ENCODE assay signal across 14 cellular contexts in the genomic region with DNA sequence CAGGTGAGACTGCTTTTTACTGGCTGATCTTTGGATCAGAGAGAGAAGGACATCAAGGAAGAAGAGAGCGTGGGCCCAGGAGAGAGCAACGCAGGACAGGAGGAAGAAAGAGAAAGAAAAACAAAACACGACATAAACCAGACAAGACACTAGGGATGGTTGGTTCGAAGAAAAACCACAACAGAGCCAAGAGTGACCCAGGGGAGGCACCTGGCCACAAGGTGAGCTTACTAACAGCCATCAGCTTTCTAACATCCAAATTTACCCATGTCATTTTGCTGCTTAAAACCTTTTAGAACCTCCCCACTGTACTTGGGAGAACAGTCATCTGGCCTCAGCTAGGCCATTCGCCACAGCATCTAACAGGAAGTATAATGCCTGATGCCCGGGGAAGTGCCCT. TPM values are rescaled to one million over a fixed set of nuclear protein-coding genes. Genes with fewer than 3 reads are reported as not detected.
A peak's percentile ranks its signal among the peaks of the same experiment; 100 is the strongest.
DNase-seq lines count a peak whose midpoint lies in the region; ATAC-seq and TF ChIP-seq lines count a peak whose summit lies in the region.
"Had no signal": no experiment of that assay in that cellular context is flagged by ENCODE, and none has a peak within 500 bp of the region (broad histone marks: within the 10 kb centered on the region; RNA-seq: fewer than 3 reads in every experiment).

No MANE protein-coding gene starts in this region.

- H3K36me3 Mint-ChIP-seq in activated CD8-positive, alpha-beta T cell treated with anti-CD3 and anti-CD28 coated beads for 36 hours (ENCODE audit: low read depth) = no peaks in the 10 kb centered on the region
- no peaks in the 10 kb centered on the region for H3K36me3 Mint-ChIP-seq in activated CD8-positive, alpha-beta T cell treated with anti-CD3 and anti-CD28 coated beads, Interleukin-2, amount 10 ng/mL, durations not matched to agents 7 days and 5 days (ENCODE audit: low read depth)
- H3K36me3 Mint-ChIP-seq: CD4-positive, alpha-beta memory T cell had no signal

- POLR2A ChIA-PET in activated CD8-positive, alpha-beta T cell treated with anti-CD3 and anti-CD28 coated beads for 36 hours (lab: Charles Lee) = no interaction called here
- POLR2A ChIA-PET in activated CD8-positive, alpha-beta T cell treated with anti-CD3 and anti-CD28 coated beads, Interleukin-2, amount 10 ng/mL, durations not matched to agents 7 days and 5 days (lab: Charles Lee) = no interaction called here

- CTCF ChIA-PET in activated CD8-positive, alpha-beta T cell treated with anti-CD3 and anti-CD28 coated beads for 36 hours (lab: Charles Lee) = no interaction called here
- CTCF ChIA-PET in activated CD8-positive, alpha-beta T cell treated with anti-CD3 and anti-CD28 coated beads, Interleukin-2, amount 10 ng/mL, durations not matched to agents 7 days and 5 days (lab: Charles Lee) = interaction anchor here (0.7 kb wide), 1 partner anchor 442 kb away, joined by 4 read pairs; no protein-coding TSS in a partner anchor

- H3K9me3 Mint-ChIP-seq in activated CD8-positive, alpha-beta T cell treated with anti-CD3 and anti-CD28 coated beads for 36 hours = no peaks in the 10 kb centered on the region
- no peaks in the 10 kb centered on the region for H3K9me3 Mint-ChIP-seq in activated CD8-positive, alpha-beta T cell treated with anti-CD3 and anti-CD28 coated beads, Interleukin-2, amount 10 ng/mL, durations not matched to agents 7 days and 5 days (ENCODE audit: insufficient read depth)
- H3K9me3 Mint-ChIP-seq in stimulated activated naive CD8-positive, alpha-beta T cell treated with anti-CD3 and anti-CD28 coated beads, Interleukin-15, amount 100 ng/mL, for 72 hours = no peaks in the 10 kb centered on the region
- H3K9me3 Mint-ChIP-seq: CD14-positive monocyte; CD4-positive, alpha-beta memory T cell; H9 had no signal

- DNase-seq in activated CD8-positive, alpha-beta T cell treated with anti-CD3 and anti-CD28 coated beads for 36 hours = peak; percentile 34
- no peak for DNase-seq in activated CD8-positive, alpha-beta T cell treated with anti-CD3 and anti-CD28 coated beads, Interleukin-2, amount 10 ng/mL, durations not matched to agents 7 days and 5 days
- DNase-seq in stimulated activated naive CD8-positive, alpha-beta T cell treated with anti-CD3 and anti-CD28 coated beads, Interleukin-15, amount 100 ng/mL, for 72 hours = no peak
- DNase-seq in stimulated activated naive CD8-positive, alpha-beta T cell treated with anti-CD3 and anti-CD28 coated beads, Interleukin-15, Interleukin-2, amounts not matched to agents 100 U/mL and 50 U/mL, for 24 hours = no peak
- peak; percentile 7 for DNase-seq in dermis blood vessel endothelial cell
- DNase-seq: 8988T; CD4-positive, alpha-beta memory T cell; DMS153; DMS79; GDM1; H9 had no signal

- no peak overlapping the region for H3K4me3 Mint-ChIP-seq in activated CD8-positive, alpha-beta T cell treated with anti-CD3 and anti-CD28 coated beads for 36 hours
- no peak overlapping the region for H3K4me3 Mint-ChIP-seq in activated CD8-positive, alpha-beta T cell treated with anti-CD3 and anti-CD28 coated beads, Interleukin-2, amount 10 ng/mL, durations not matched to agents 7 days and 5 days
- H3K4me3 Mint-ChIP-seq in stimulated activated naive CD8-positive, alpha-beta T cell treated with anti-CD3 and anti-CD28 coated beads, Interleukin-15, amount 100 ng/mL, for 72 hours = peak overlapping the region in 1 of 2 donors; percentile 2
- H3K4me3 Mint-ChIP-seq: CD14-positive monocyte, H9 had no signal

- intact Hi-C loops in activated CD8-positive, alpha-beta T cell treated with anti-CD3 and anti-CD28 coated beads for 36 hours (cut with micrococcal nuclease) = no loop called here

- H3K27me3 Mint-ChIP-seq in activated CD8-positive, alpha-beta T cell treated with anti-CD3 and anti-CD28 coated beads for 36 hours = peaks cover 6% of the 10 kb centered on the region
- peaks cover 33% of the 10 kb centered on the region for H3K27me3 Mint-ChIP-seq in activated CD8-positive, alpha-beta T cell treated with anti-CD3 and anti-CD28 coated beads, Interleukin-2, amount 10 ng/mL, durations not matched to agents 7 days and 5 days (ENCODE audit: low read depth)
- H3K27me3 Mint-ChIP-seq in stimulated activated naive CD8-positive, alpha-beta T cell treated with anti-CD3 and anti-CD28 coated beads, Interleukin-15, amount 100 ng/mL, for 72 hours = peaks cover 35% of the 10 kb centered on the region

- H3K27ac Mint-ChIP-seq in activated CD8-positive, alpha-beta T cell treated with anti-CD3 and anti-CD28 coated beads for 36 hours = no peak overlapping the region
- no peak overlapping the region for H3K27ac Mint-ChIP-seq in activated CD8-positive, alpha-beta T cell treated with anti-CD3 and anti-CD28 coated beads, Interleukin-2, amount 10 ng/mL, durations not matched to agents 7 days and 5 days
- H3K27ac Mint-ChIP-seq in stimulated activated naive CD8-positive, alpha-beta T cell treated with anti-CD3 and anti-CD28 coated beads, Interleukin-15, amount 100 ng/mL, for 72 hours = no peak overlapping the region
- H3K27ac Mint-ChIP-seq: CD4-positive, alpha-beta memory T cell had no signal

- no peak for TF ChIP-seq CTCF in activated CD8-positive, alpha-beta T cell treated with anti-CD3 and anti-CD28 coated beads for 36 hours (IDR thresholded peaks at IDR 0.05)

- peak; percentile 30 for ATAC-seq in activated CD8-positive, alpha-beta T cell treated with anti-CD3 and anti-CD28 coated beads for 36 hours
- no peak for ATAC-seq in activated CD8-positive, alpha-beta T cell treated with anti-CD3 and anti-CD28 coated beads, Interleukin-2, amount 10 ng/mL, durations not matched to agents 7 days and 5 days
- ATAC-seq in stimulated activated naive CD8-positive, alpha-beta T cell treated with anti-CD3 and anti-CD28 coated beads, Interleukin-15, amount 100 ng/mL, for 72 hours = peak; percentile 82
- no peak for ATAC-seq in stimulated activated naive CD8-positive, alpha-beta T cell treated with anti-CD3 and anti-CD28 coated beads, Interleukin-15, Interleukin-2, amounts not matched to agents 100 U/mL and 50 U/mL, for 24 hours
- ATAC-seq in HG02588 (IDR thresholded peaks at IDR 0.05; ENCODE audit: unreplicated experiment) = no peak
- no peak for ATAC-seq in HG03025 (IDR thresholded peaks at IDR 0.05; ENCODE audit: low FRiP score, unreplicated experiment)

- H3K4me1 Mint-ChIP-seq in activated CD8-positive, alpha-beta T cell treated with anti-CD3 and anti-CD28 coated beads for 36 hours (ENCODE audit: low read depth) = peaks cover 4% of the 10 kb centered on the region
- peaks cover 13% of the 10 kb centered on the region for H3K4me1 Mint-ChIP-seq in activated CD8-positive, alpha-beta T cell treated with anti-CD3 and anti-CD28 coated beads, Interleukin-2, amount 10 ng/mL, durations not matched to agents 7 days and 5 days (ENCODE audit: low read depth)
- peaks cover 13% of the 10 kb centered on the region for H3K4me1 Mint-ChIP-seq in stimulated activated naive CD8-positive, alpha-beta T cell treated with anti-CD3 and anti-CD28 coated beads, Interleukin-15, amount 100 ng/mL, for 72 hours

RNA-seq across cellular contexts. Expression of a gene that starts 57.8 kb away (rescaled TPM):
- 1 to 10 TPM; 1.4 to 1.8 TPM for total RNA-seq in activated CD8-positive, alpha-beta T cell treated with anti-CD3 and anti-CD28 coated beads for 36 hours
- 10 to 100 TPM; 15.3 to 16.6 TPM for total RNA-seq in activated CD8-positive, alpha-beta T cell treated with anti-CD3 and anti-CD28 coated beads, Interleukin-2, amount 10 ng/mL, durations not matched to agents 7 days and 5 days
- 22.0 and 23.3 TPM in 2 replicates for total RNA-seq in dermis blood vessel endothelial cell

Comparison
In these comparisons a context has a peak if more than half of its experiments do, and no peak if none do; other contexts are left out.
1. ATAC-seq: peak in activated CD8-positive, alpha-beta T cell treated with anti-CD3 and anti-CD28 coated beads for 36 hours (single experiment) and stimulated activated naive CD8-positive, alpha-beta T cell treated with anti-CD3 and anti-CD28 coated beads, Interleukin-15, amount 100 ng/mL, for 72 hours (single experiment); none in activated CD8-positive, alpha-beta T cell treated with anti-CD3 and anti-CD28 coated beads, Interleukin-2, amount 10 ng/mL, durations not matched to agents 7 days and 5 days (single experiment), stimulated activated naive CD8-positive, alpha-beta T cell treated with anti-CD3 and anti-CD28 coated beads, Interleukin-15, Interleukin-2, amounts not matched to agents 100 U/mL and 50 U/mL, for 24 hours (single experiment), HG02588 (single experiment) and HG03025 (single experiment).
2. DNase-seq: peak in activated CD8-positive, alpha-beta T cell treated with anti-CD3 and anti-CD28 coated beads for 36 hours (single experiment) and dermis blood vessel endothelial cell (single experiment); none in activated CD8-positive, alpha-beta T cell treated with anti-CD3 and anti-CD28 coated beads, Interleukin-2, amount 10 ng/mL, durations not matched to agents 7 days and 5 days (single experiment), stimulated activated naive CD8-positive, alpha-beta T cell treated with anti-CD3 and anti-CD28 coated beads, Interleukin-15, amount 100 ng/mL, for 72 hours (0 of 2) and stimulated activated naive CD8-positive, alpha-beta T cell treated with anti-CD3 and anti-CD28 coated beads, Interleukin-15, Interleukin-2, amounts not matched to agents 100 U/mL and 50 U/mL, for 24 hours (single experiment).